Comparison of ENCODE assay signal across 34 cellular contexts in the genomic region with DNA sequence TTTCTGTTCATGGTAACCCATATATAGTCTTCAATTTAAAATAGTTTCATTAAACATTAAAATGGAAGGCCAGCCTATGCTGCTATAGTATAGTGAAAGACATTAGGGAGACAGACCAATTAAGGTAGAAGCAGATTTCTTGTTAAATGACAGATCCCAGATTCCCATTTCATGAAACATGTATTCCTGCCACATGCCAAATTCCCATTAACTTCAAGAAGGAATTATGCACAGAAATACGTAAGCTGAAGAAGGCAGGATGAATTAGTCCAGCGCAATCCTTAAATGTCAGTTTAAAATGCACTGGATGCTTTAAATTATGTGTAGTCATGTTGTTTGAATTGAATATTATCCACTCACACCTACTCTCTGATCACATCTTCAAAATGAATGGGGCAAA.
"Had no signal": no experiment of that assay in that cellular context is flagged by ENCODE, and none has a peak within 500 bp of the region (broad histone marks: within the 10 kb centered on the region; RNA-seq: fewer than 3 reads in every experiment).

No MANE protein-coding gene starts in this region.

- H3K4me3 ChIP-seq: MG63 had no signal

- H3K36me3 ChIP-seq: MG63 had no signal

- DNase-seq: Karpas-422, Kasumi-1, MG63, MM.1S, MV-4-11, NCI-H1048, NCI-H1092, NCI-H1092 treated with DMSO at 0.1 percent for 48 hours, NCI-H1105, NCI-H1105 treated with DMSO at 0.1 percent for 48 hours, NCI-H1417, NCI-H1417 treated with DMSO at 0.1 percent for 48 hours, NCI-H1436, NCI-H1436 treated with DMSO at 0.1 percent for 48 hours, NCI-H146, NCI-H1694, NCI-H1694 treated with DMSO at 0.1 percent for 48 hours, NCI-H187, NCI-H187 treated with DMSO at 0.1 percent for 48 hours, NCI-H1930, NCI-H2029, NCI-H2029 treated with DMSO at 0.1 percent for 48 hours, NCI-H2081, NCI-H2081 treated with DMSO at 0.1 percent for 48 hours, NCI-H2107, NCI-H2171, NCI-H2171 treated with DMSO at 0.1 percent for 48 hours, NCI-H2227 treated with DMSO at 0.1 percent for 48 hours, NCI-H226, NCI-H345, NCI-H446 treated with DMSO at 0.1 percent for 48 hours, NCI-H510A, NCI-H510A treated with DMSO at 0.1 percent for 48 hours, NCI-H524 had no signal

- H3K9me3 ChIP-seq: MG63 had no signal

- H3K27me3 ChIP-seq: MG63 had no signal
